ENCODE assay signal across 23 cellular contexts in the genomic region with DNA sequence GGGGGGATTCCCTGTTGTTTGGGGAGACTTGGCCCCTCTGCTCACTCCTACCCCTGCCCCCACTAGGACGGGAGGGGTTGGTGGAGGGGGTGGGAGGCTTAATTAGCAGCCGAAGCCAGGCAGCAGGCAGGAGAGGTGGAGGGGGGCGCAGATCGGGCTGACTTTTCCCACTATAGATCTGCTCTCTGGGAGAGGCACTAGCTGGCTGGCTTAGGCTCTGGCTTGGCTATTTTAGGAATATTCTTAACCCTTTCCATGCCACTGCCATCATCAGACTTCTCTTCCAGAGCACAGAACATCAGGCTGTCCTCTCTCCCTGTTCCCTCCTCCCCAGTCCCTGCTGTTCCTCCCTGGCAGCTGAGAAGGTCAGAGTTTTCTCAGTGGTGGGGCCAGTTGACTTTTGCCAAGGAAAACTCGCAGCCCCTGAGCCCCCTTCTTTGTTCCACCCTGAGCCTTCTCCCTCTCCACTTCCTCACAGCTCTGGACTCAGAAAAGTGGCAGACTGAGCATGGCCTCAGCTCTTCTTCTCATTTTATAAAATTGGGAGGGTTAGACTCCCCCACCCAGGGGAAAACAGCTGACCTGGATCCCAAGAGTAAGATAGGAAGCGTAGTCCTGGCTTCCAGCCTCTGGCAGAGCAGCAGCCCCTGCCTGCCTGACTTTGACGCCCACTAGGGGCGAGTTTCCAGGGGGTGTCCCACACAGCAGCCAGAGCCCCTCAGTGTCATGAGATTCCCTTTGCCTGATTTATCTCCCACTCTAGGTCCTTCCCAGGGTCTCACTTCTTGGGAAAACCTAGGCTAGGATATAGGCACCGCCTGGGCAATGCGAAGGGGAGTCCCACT. TPM values are rescaled to one million over a fixed set of nuclear protein-coding genes. Genes with fewer than 3 reads are reported as not detected.
DNase-seq lines count a peak whose midpoint lies in the region; ATAC-seq and TF ChIP-seq lines count a peak whose summit lies in the region.
"Had no signal": no experiment of that assay in that cellular context is flagged by ENCODE, and none has a peak within 500 bp of the region (broad histone marks: within the 10 kb centered on the region; RNA-seq: fewer than 3 reads in every experiment).

No MANE protein-coding gene starts in this region.

- H3K27me3 ChIP-seq in H7 (ENCODE audit: control insufficient read depth, insufficient read depth, low read length) (peaks cover 2% of the 10 kb centered on the region), ovary (no peaks in the 10 kb centered on the region)

- no peak for TF ChIP-seq CTCF in RWPE1 (conservative IDR thresholded peaks at IDR 0.05; ENCODE audit: low read depth)
- TF ChIP-seq CTCF in ovary (IDR thresholded peaks at IDR 0.05) = no peak
- no peak for TF ChIP-seq CTCF in activated CD8-positive, alpha-beta T cell treated with anti-CD3 and anti-CD28 coated beads for 36 hours (IDR thresholded peaks at IDR 0.05)

- 25 to 29% (median 25%) methylated on average over 10 of the region's 10 CpGs for WGBS in ovary, 3 donors

- H3K4me3 ChIP-seq in H7 (ENCODE audit: insufficient read depth, low read depth, low read length) (no peak overlapping the region), ovary (no peak overlapping the region)
- H3K4me3 ChIP-seq: SJCRH30 had no signal

- CTCF ChIA-PET in RWPE1 (lab: Yijun Ruan, JAX) = interaction anchor here (0.7 kb wide), 1 partner anchor 44 kb away, joined by 3 read pairs; no protein-coding TSS in a partner anchor
- CTCF ChIA-PET in activated CD8-positive, alpha-beta T cell treated with anti-CD3 and anti-CD28 coated beads for 36 hours (lab: Charles Lee) = interaction anchor here (1.4 kb wide), 1 partner anchor 46 kb away, joined by 3 read pairs; no protein-coding TSS in a partner anchor

- no peak for TF ChIP-seq EP300 in ovary (IDR thresholded peaks at IDR 0.05)

- intact Hi-C loops in left ventricle myocardium superior (cut with micrococcal nuclease) (no loop called here), ovary (cut with DNase I) (loop anchor here in 2 of 4 donors (2.0 to 5.0 kb wide), 2 partner anchors 17 to 34 kb away; no protein-coding TSS in a partner anchor)
- intact Hi-C loops in activated CD8-positive, alpha-beta T cell treated with anti-CD3 and anti-CD28 coated beads for 36 hours (cut with micrococcal nuclease) = no loop called here

- POLR2A ChIA-PET in RWPE1 (lab: Yijun Ruan, JAX; ENCODE audit: low non-redundant PET) = no interaction called here
- POLR2A ChIA-PET in activated CD8-positive, alpha-beta T cell treated with anti-CD3 and anti-CD28 coated beads for 36 hours (lab: Charles Lee) = no interaction called here

- H3K9me3 Mint-ChIP-seq in activated CD8-positive, alpha-beta T cell treated with anti-CD3 and anti-CD28 coated beads for 36 hours = no peaks in the 10 kb centered on the region
- H3K9me3 Mint-ChIP-seq: activated T-cell treated with anti-CD3 and anti-CD28 coated beads, Interleukin-2, amount 50 U/mL, for 4 hours; effector memory CD8-positive, alpha-beta T cell; natural killer cell; T-helper 2 cell treated with Interferon-gamma antibody and Interleukin-4, amounts not matched to agents 5 μg/mL and 100 μg/mL, for 36 hours; WTC11 had no signal

- H3K4me1 Mint-ChIP-seq in activated CD8-positive, alpha-beta T cell treated with anti-CD3 and anti-CD28 coated beads for 36 hours (ENCODE audit: low read depth) = no peaks in the 10 kb centered on the region
- H3K4me1 Mint-ChIP-seq: CD8-positive, alpha-beta memory T cell; natural killer cell had no signal

- no peaks in the 10 kb centered on the region for H3K36me3 Mint-ChIP-seq in activated CD8-positive, alpha-beta T cell treated with anti-CD3 and anti-CD28 coated beads for 36 hours (ENCODE audit: low read depth)
- H3K36me3 Mint-ChIP-seq: natural killer cell, WTC11 had no signal

- DNase-seq in H7 (peak; percentile 68), RWPE1 (ENCODE audit: low spot score) (no peak), left ventricle myocardium superior (no peak), ovary (peak in 2 of 5 donors; percentile 52 to 55), SKM-1 (lab: John Stamatoyannopoulos, UW; ENCODE audit: unreplicated experiment) (no peak), H4 (ENCODE audit: low spot score) (no peak)
- DNase-seq in activated CD8-positive, alpha-beta T cell treated with anti-CD3 and anti-CD28 coated beads for 36 hours = no peak
- DNase-seq: activated CD4-positive, alpha-beta T cell treated with anti-CD3 and anti-CD28 coated beads, Interleukin-2, amount 50 U/mL, for 48 hours; activated naive CD4-positive, alpha-beta T cell treated with anti-CD3 and anti-CD28 coated beads, Interleukin-2, amount 50 U/mL, for 16 hours; activated T-cell treated with anti-CD3 and anti-CD28 coated beads, Interleukin-2, amount 50 U/mL, for 4 hours; CD8-positive, alpha-beta memory T cell; effector memory CD8-positive, alpha-beta T cell; hypothalamus; islet precursor cell; natural killer cell; NCI-H1092; NCI-H69; SJCRH30 had no signal

- H3K27ac ChIP-seq in RWPE1 (peak overlapping the region; percentile 7; the same call in 1 of the 2 replicates), ovary (peak overlapping the region; percentile 18 to 64)
- H3K27ac ChIP-seq: KMS-11, SJCRH30 had no signal

- TF ChIP-seq POLR2A in ovary (IDR thresholded peaks at IDR 0.05) = no peak

- H3K4me3 Mint-ChIP-seq in activated CD8-positive, alpha-beta T cell treated with anti-CD3 and anti-CD28 coated beads for 36 hours = no peak overlapping the region
- H3K4me3 Mint-ChIP-seq: activated T-cell treated with anti-CD3 and anti-CD28 coated beads, Interleukin-2, amount 50 U/mL, for 4 hours; CD8-positive, alpha-beta memory T cell; effector memory CD8-positive, alpha-beta T cell; natural killer cell; T-helper 2 cell treated with Interferon-gamma antibody and Interleukin-4, amounts not matched to agents 5 μg/mL and 100 μg/mL, for 36 hours; WTC11 had no signal

- no peak overlapping the region for H3K27ac Mint-ChIP-seq in activated CD8-positive, alpha-beta T cell treated with anti-CD3 and anti-CD28 coated beads for 36 hours
- H3K27ac Mint-ChIP-seq: CD8-positive, alpha-beta memory T cell; natural killer cell; T-helper 2 cell treated with Interferon-gamma antibody and Interleukin-4, amounts not matched to agents 5 μg/mL and 100 μg/mL, for 36 hours; WTC11 had no signal

- ATAC-seq in left ventricle myocardium superior (peak; percentile 34), HG03565 (IDR thresholded peaks at IDR 0.05; ENCODE audit: unreplicated experiment) (no peak)
- no peak for ATAC-seq in activated CD8-positive, alpha-beta T cell treated with anti-CD3 and anti-CD28 coated beads for 36 hours
- ATAC-seq: activated T-cell treated with anti-CD3 and anti-CD28 coated beads, Interleukin-2, amount 50 U/mL, for 4 hours; effector memory CD8-positive, alpha-beta T cell; natural killer cell; WTC11 had no signal

- H3K27me3 Mint-ChIP-seq in activated CD8-positive, alpha-beta T cell treated with anti-CD3 and anti-CD28 coated beads for 36 hours = peaks cover 11% of the 10 kb centered on the region

- H3K36me3 ChIP-seq in H7 (replicated peaks; ENCODE audit: control insufficient read depth, insufficient read depth, low read length) (no peaks in the 10 kb centered on the region), ovary (no peaks in the 10 kb centered on the region)
- H3K36me3 ChIP-seq: SJCRH30 had no signal

- H3K9me3 ChIP-seq in ovary = no peaks in the 10 kb centered on the region
- H3K9me3 ChIP-seq: SJCRH30 had no signal

- H3K4me1 ChIP-seq in ovary (ENCODE audit: insufficient read depth) = peaks cover 24% of the 10 kb centered on the region

RNA-seq across cellular contexts. Expression of gene C1QL1, which starts 9.9 kb away (rescaled TPM):
- total RNA-seq in H7 (2014; rRNA removed; shearing (Covaris generic)) = 12.7 and 17.3 TPM in 2 replicates
- total RNA-seq in left ventricle myocardium superior (15.2 TPM), ovary (1 to 10 TPM in 3 of 7 donors, under 1 TPM in 2, not detected in 2; 0.20 to 6.0 (median 1.1) TPM)
- polyA plus RNA-seq in ovary = under 1 TPM in 1 of 2 donors, not detected in 1; 0.64 TPM
- total RNA-seq in activated CD8-positive, alpha-beta T cell treated with anti-CD3 and anti-CD28 coated beads for 36 hours = not detected
- 5.3 and 7.1 TPM in 2 replicates for total RNA-seq in H4 (2014; rRNA removed; shearing (Covaris generic))
- total RNA-seq: activated T-cell treated with anti-CD3 and anti-CD28 coated beads, Interleukin-2, amount 50 U/mL, for 4 hours; astrocyte; CD8-positive, alpha-beta memory T cell; natural killer cell had no signal
- polyA plus RNA-seq: CD8-positive, alpha-beta memory T cell had no signal

RNA-seq across cellular contexts. Expression of gene KIF18B, which starts 30.4 kb away (rescaled TPM):
- 17.9 and 20.4 TPM in 2 replicates for total RNA-seq in H7 (2014; rRNA removed; shearing (Covaris generic))
- 3.2 TPM for total RNA-seq in left ventricle myocardium superior
- under 1 TPM in 4 of 7 donors, not detected in 3; 0.10 to 0.79 (median 0.20) TPM for total RNA-seq in ovary
- under 1 TPM; 0.13 to 0.19 TPM for polyA plus RNA-seq in ovary
- total RNA-seq in activated CD8-positive, alpha-beta T cell treated with anti-CD3 and anti-CD28 coated beads for 36 hours = 10 to 100 TPM; 38.1 to 40.3 TPM
- total RNA-seq in H4 (2014; rRNA removed; shearing (Covaris generic)) = 4.5 and 4.9 TPM in 2 replicates
